ENCODE assay signal across 11 cellular contexts in the genomic region with DNA sequence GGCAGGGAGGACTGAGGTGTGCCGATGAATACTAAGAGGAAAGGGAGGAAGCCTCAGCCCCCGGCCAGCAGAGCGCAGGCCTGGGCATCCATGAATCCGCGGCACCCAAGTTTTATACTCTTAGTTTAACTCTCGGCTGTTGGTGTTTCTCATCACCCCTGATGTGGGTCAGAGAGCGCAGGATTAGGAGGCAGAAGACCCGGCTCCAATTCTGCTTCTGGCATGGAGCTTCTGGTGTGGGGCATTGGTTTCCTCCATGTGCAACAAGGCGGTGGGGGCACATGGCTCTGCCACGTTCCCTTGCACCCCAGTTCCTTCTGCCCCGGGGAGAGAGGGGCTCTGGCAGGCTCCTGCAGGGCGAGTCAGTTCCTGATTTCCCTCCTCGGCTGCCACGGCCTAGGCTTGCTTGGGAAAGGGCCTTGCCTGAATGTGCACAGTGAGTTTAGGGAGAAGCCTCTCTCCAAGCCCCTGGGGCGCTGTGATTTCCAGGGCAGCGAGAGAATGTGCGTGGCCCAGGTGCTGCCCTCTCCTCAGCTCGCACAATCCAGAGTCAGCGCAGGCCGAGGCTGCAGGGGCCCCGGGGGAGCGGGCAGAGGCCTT. TPM values are rescaled to one million over a fixed set of nuclear protein-coding genes. Genes with fewer than 3 reads are reported as not detected.
A peak's percentile ranks its signal among the peaks of the same experiment; 100 is the strongest.
DNase-seq lines count a peak whose midpoint lies in the region; ATAC-seq and TF ChIP-seq lines count a peak whose summit lies in the region.
"Had no signal": no experiment of that assay in that cellular context is flagged by ENCODE, and none has a peak within 500 bp of the region (broad histone marks: within the 10 kb centered on the region; RNA-seq: fewer than 3 reads in every experiment).

No MANE protein-coding gene starts in this region.

- H2AK5ac ChIP-seq in IMR-90 (ENCODE audit: low read depth, low read length), result peak overlapping the region; percentile 86; the same call in 1 of the 2 replicates

- H2AFZ ChIP-seq in IMR-90 (replicated peaks; ENCODE audit: low read length, poor library complexity), result no peak overlapping the region

- dilution Hi-C loops in IMR-90 (cut with HindIII; ENCODE audit: low sequenced_read_pairs, unreplicated experiment), result no loop called here

- DNase-seq in IMR-90 (no peak), naive B cell (no peak), OCI-M2 (lab: John Stamatoyannopoulos, UW; ENCODE audit: unreplicated experiment) (no peak)
- DNase-seq in stimulated activated CD4-positive, alpha-beta T cell treated with anti-CD3 and anti-CD28 coated beads, Interleukin-2, amount 100 ng/mL, for 24 hours, result no peak
- DNase-seq in NK-92 treated with Interleukin-12 subunit alpha and Interleukin-12 subunit beta, amount 100 ng/mL, for 24 hours (lab: John Stamatoyannopoulos, UW), result no peak
- DNase-seq in stimulated activated CD4-positive, alpha-beta T cell treated with anti-CD3 and anti-CD28 coated beads, Interleukin-15, amount 100 ng/mL, for 24 hours, result no peak
- DNase-seq: cortex of kidney, HCEC 1CT, NCI-H524 had no signal

- H3K4me3 ChIP-seq in BLaER1 (no peak overlapping the region), IMR-90 (ENCODE audit: insufficient read depth, low read depth, low read length) (no peak overlapping the region)

- H3K4me3 Mint-ChIP-seq in naive B cell, result peak overlapping the region in 4 of 8 donors; percentile 53 to 90 (median 72)

- ATAC-seq in IMR-90 (ENCODE audit: low read depth) (no peak), naive B cell (ENCODE audit: low read depth in 2 of 2) (no peak)

- H3K4me1 Mint-ChIP-seq in naive B cell, result peaks cover 26 to 39% (median 39%) of the 10 kb centered on the region in 3 donors

- H4K20me1 ChIP-seq in BLaER1 (no peaks in the 10 kb centered on the region), IMR-90 (ENCODE audit: insufficient read depth, low read length) (no peaks in the 10 kb centered on the region)

- H3K27me3 Mint-ChIP-seq in naive B cell, result no peaks in the 10 kb centered on the region

- CTCF ChIA-PET in IMR-90 (lab: Yijun Ruan, JAX), result interaction anchor here (0.7 kb wide), 2 partner anchors 16 to 35 kb away, joined by 3 read pairs; no protein-coding TSS in a partner anchor

- H3K4me1 ChIP-seq in BLaER1 (peaks cover 69% of the 10 kb centered on the region), IMR-90 (ENCODE audit: control insufficient read depth, insufficient read depth, low read length) (peaks cover 8% of the 10 kb centered on the region)

- 0 out of 2 replicates have a peak overlapping the region, but pooled peaks have one; percentile 65 for H3K4ac ChIP-seq in IMR-90 (ENCODE audit: low read depth, low read length)

- TF ChIP-seq RAD21 in IMR-90 (IDR thresholded peaks at IDR 0.05; ENCODE audit: low read length), result no peak

- peaks cover 16% of the 10 kb centered on the region for H3K9me1 ChIP-seq in IMR-90 (ENCODE audit: insufficient read depth, low read length)

- no peak overlapping the region for H2BK20ac ChIP-seq in IMR-90 (ENCODE audit: low read depth, low read length)

- no peak overlapping the region for H2BK120ac ChIP-seq in IMR-90 (ENCODE audit: low read depth, low read length)

- no peaks in the 10 kb centered on the region for H3K36me3 Mint-ChIP-seq in naive B cell

- no peak overlapping the region for H2AK9ac ChIP-seq in IMR-90 (replicated peaks; ENCODE audit: low read depth, low read length, poor library complexity)

- H4K8ac ChIP-seq in IMR-90 (ENCODE audit: low read depth in 2 of 2, low read length in 2 of 2), result no peak overlapping the region

- H3K9me3 ChIP-seq in BLaER1, result peaks cover 15% of the 10 kb centered on the region
- H3K9me3 ChIP-seq in IMR-90 (ENCODE audit: control insufficient read depth, insufficient read depth, low read length), result no peaks in the 10 kb centered on the region

- POLR2A ChIA-PET in IMR-90 (lab: Charles Lee; ENCODE audit: unreplicated experiment), result no interaction called here

- no peak overlapping the region for H3K9ac ChIP-seq in BLaER1
- H3K9ac ChIP-seq in IMR-90 (ENCODE audit: low read depth, low read length), result no peak overlapping the region

- H3K79me1 ChIP-seq in IMR-90 (ENCODE audit: low read depth in 1 of 2, low read length in 2 of 2), result no peaks in the 10 kb centered on the region

- 97% methylated on average over 10 of the region's 22 CpGs; no CpG with 5 or more reads in 1 of the 2 experiments for WGBS in IMR-90 (ENCODE audit: extremely low coverage in 2 of 2, insufficient read length in 1 of 2), 2 experiments

- H3K56ac ChIP-seq in IMR-90 (ENCODE audit: extremely low read depth, insufficient read depth, low read length), result no peak overlapping the region

- H3K36me3 ChIP-seq in BLaER1 (no peaks in the 10 kb centered on the region), IMR-90 (ENCODE audit: control insufficient read depth, insufficient read depth, low read length) (no peaks in the 10 kb centered on the region)

- H3K9me3 Mint-ChIP-seq in naive B cell, result peaks cover 0 to 3% (median 0%) of the 10 kb centered on the region in 7 donors

- no peak overlapping the region; the same call in 1 of the 2 replicates for H3K14ac ChIP-seq in IMR-90 (replicated peaks; ENCODE audit: low read depth, low read length)

- H3K27ac Mint-ChIP-seq in naive B cell, result peak overlapping the region in 4 of 6 donors; percentile 36 to 97 (median 93)

- H2BK15ac ChIP-seq in IMR-90 (ENCODE audit: low read depth, low read length), result no peak overlapping the region

- no TSS peak for BruUV-seq in IMR-90 (replicated peaks; lab: Mats Ljungman, UMichigan)

- no peak overlapping the region for H3K23ac ChIP-seq in IMR-90 (ENCODE audit: low read depth, low read length)

- H3K4me2 ChIP-seq in BLaER1 (peak overlapping the region; percentile 91), IMR-90 (ENCODE audit: low read depth, low read length) (no peak overlapping the region)

- no peak for TF ChIP-seq POLR2A in IMR-90 (IDR thresholded peaks at IDR 0.05; ENCODE audit: low read depth, low read length)

- intact Hi-C loops in IMR-90 (cut with micrococcal nuclease), result loop anchor here (2.0 kb wide), 2 partner anchors 35 to 145 kb away; no protein-coding TSS in a partner anchor

- in situ Hi-C loops in IMR-90 (cut with MboI; ENCODE audit: low sequenced_read_pairs), result no loop called here

- H3K27me3 ChIP-seq in BLaER1, result no peaks in the 10 kb centered on the region; the same call in 1 of the 2 replicates
- H3K27me3 ChIP-seq in IMR-90 (ENCODE audit: control insufficient read depth, insufficient read depth, low read length), result no peaks in the 10 kb centered on the region

- TF ChIP-seq CTCF in IMR-90 (conservative IDR thresholded peaks at IDR 0.05; ENCODE audit: low read depth, low read length), result no peak

- H3K18ac ChIP-seq in IMR-90 (ENCODE audit: low read depth, low read length), result no peak overlapping the region

- H2BK5ac ChIP-seq in IMR-90 (ENCODE audit: low read depth, low read length, poor library complexity, severe bottlenecking), result no peak overlapping the region

- peak overlapping the region; percentile 85 for H3K27ac ChIP-seq in BLaER1
- no peak overlapping the region for H3K27ac ChIP-seq in IMR-90 (ENCODE audit: insufficient read depth, low read length)
- peak overlapping the region; percentile 79 for H3K27ac ChIP-seq in angular gyrus (ENCODE audit: low read depth, low read length)

- no peak overlapping the region for H4K91ac ChIP-seq in IMR-90 (ENCODE audit: insufficient read depth, low read depth, low read length)

- no peak overlapping the region for H4K5ac ChIP-seq in IMR-90 (ENCODE audit: low read depth, low read length)

TF ChIP-seq in IMR-90, 13 proteins besides CTCF, POLR2A, EP300 and RAD21:
- TF ChIP-seq MAFK (IDR thresholded peaks at IDR 0.05; ENCODE audit: low read depth, low read length) (no peak), MAZ (IDR thresholded peaks at IDR 0.05; ENCODE audit: borderline replicate concordance, low read depth, low read length) (no peak), CEBPB (IDR thresholded peaks at IDR 0.05; ENCODE audit: low read depth, low read length) (no peak), FOS (IDR thresholded peaks at IDR 0.05; ENCODE audit: low read depth, low read length) (no peak), RFX5 (IDR thresholded peaks at IDR 0.05; ENCODE audit: low read depth, low read length) (no peak)

RNA-seq across cellular contexts. Expression of a gene that starts 36.2 kb away (rescaled TPM):
- total RNA-seq in IMR-90 (2012; rRNA removed), result 6.1 and 9.7 TPM in 2 replicates
- polyA plus RNA-seq in IMR-90 (2012; rRNA removed) (4.4 and 4.5 TPM in 2 replicates), naive B cell (ENCODE audit: low read depth in 6 of 6) (10 to 100 TPM in 2 of 6 donors, 1 to 10 TPM in 4; 7.3 to 14.0 (median 8.5) TPM)
- 1.4 and 3.9 TPM in 2 replicates for polyA plus RNA-seq in IMR-90 (2012; cell fraction: cytosol; rRNA removed)
- polyA plus RNA-seq in IMR-90 (2012; cell fraction: nucleus; rRNA removed; ENCODE audit: low replicate concordance), result 15.3 and 15.8 TPM in 2 replicates
